ENCODE assay signal across 1 cellular context in genomic region chr9:131018621-131019020, GRCh38.
TF ChIP-seq lines count a peak whose summit lies in the region.

No MANE protein-coding gene starts in this region.

TF ChIP-seq in K562, 482 proteins besides CTCF, POLR2A, EP300 and RAD21 (continued from another document):
- no peak for TF ChIP-seq CREB5 (CRISPR knock-in tag; IDR thresholded peaks at IDR 0.05)
- TF ChIP-seq FOSL1 (tag; conservative IDR thresholded peaks at IDR 0.05) = no peak
- no peak for TF ChIP-seq ZNF347 (CRISPR knock-in tag; IDR thresholded peaks at IDR 0.05; ENCODE audit: low read depth)
